Comparison of ENCODE assay signal across 8 cellular contexts in the genomic region with DNA sequence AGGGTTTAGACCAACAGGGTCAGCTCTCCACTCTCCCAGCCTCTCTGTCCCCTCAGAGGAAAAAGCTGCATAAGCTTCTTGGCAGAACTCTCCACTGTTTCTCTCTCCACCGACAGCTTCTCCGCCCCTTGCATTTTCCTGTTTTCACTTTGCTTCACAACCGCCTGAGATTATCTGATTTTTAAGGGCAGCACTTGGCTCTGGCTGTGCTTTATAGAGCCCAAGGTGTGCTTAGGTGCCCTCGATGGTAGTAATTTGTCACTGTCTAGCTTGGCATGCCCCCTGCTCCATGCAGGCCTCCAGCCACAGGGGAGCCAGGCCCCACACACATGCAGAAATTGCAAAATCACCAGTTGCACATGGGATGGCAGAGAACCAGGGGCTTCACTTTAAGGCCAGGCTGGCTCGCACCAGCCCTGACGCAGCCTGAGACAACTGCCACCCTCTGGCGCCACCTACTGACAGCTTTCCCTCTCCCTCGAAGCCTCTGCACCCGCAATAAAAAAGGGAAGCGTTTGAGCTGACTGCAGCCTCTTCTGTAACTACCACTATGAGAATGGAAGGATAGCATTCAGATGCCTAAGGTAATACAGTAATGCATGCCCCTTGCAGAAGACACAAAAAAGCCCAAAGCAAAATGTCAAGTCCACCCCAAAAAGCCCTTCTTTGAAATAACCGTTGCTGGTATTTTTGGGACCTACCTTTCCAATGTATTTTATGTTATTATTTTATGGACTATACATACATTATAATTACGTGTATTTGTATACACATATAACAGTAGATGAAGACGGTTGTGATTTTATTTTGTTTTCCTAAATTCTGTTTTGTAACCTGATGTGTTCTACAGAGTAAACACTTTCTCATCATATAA. TPM values are rescaled to one million over a fixed set of nuclear protein-coding genes. Genes with fewer than 3 reads are reported as not detected.
DNase-seq lines count a peak whose midpoint lies in the region; ATAC-seq and TF ChIP-seq lines count a peak whose summit lies in the region.

No MANE protein-coding gene starts in this region.

- POLR2A ChIA-PET in HEK293 (lab: Yijun Ruan, JAX) (interaction anchor here (0.6 kb wide), 1 partner anchor 480 kb away, joined by 8 read pairs; no protein-coding TSS in a partner anchor), SK-N-SH (lab: Yijun Ruan, JAX) (interaction anchor here (0.6 to 1.4 kb wide), 4 partner anchors 30 to 204 kb away, joined by 3 read pairs; no protein-coding TSS in a partner anchor)

- TF ChIP-seq EP300 in SK-N-SH (IDR thresholded peaks at IDR 0.05; ENCODE audit: borderline replicate concordance in 1 of 2, low read depth in 1 of 2, low read length in 1 of 2): no peak; a peak in 1 of 4 replicates

- no peak overlapping the region for H2AFZ ChIP-seq in SK-N-SH (ENCODE audit: low read depth)

- H3K4me1 ChIP-seq in HEK293 (ENCODE audit: control insufficient read depth, insufficient read depth, low read length) (no peaks in the 10 kb centered on the region), SK-N-SH (ENCODE audit: control insufficient read depth in 1 of 2, insufficient read depth in 2 of 2, low read depth in 1 of 2, low read length in 1 of 2) (peaks cover 0 to 9% of the 10 kb centered on the region in 2 experiments; a peak in 1 of 4 replicates)

- no peak overlapping the region for H3K4me2 ChIP-seq in SK-N-SH

- no peaks in the 10 kb centered on the region for H3K79me2 ChIP-seq in SK-N-SH (ENCODE audit: insufficient read depth)

- H3K36me3 ChIP-seq in GM06990 (ENCODE audit: control insufficient read depth, insufficient read depth, low read length) (no peaks in the 10 kb centered on the region), HEK293 (ENCODE audit: control insufficient read depth in 2 of 2, insufficient read depth in 1 of 2, low read length in 2 of 2) (no peaks in the 10 kb centered on the region), SK-N-SH (replicated peaks in 1 of 2; ENCODE audit: control insufficient read depth in 1 of 2, insufficient read depth in 2 of 2, low read length in 1 of 2) (no peaks in the 10 kb centered on the region)

- peak; percentile 48 for DNase-seq in GM06990 (ENCODE audit: extremely low read depth, insufficient read length)
- peak; percentile 78 for DNase-seq in MV-4-11 (lab: John Stamatoyannopoulos, UW)
- DNase-seq in SK-N-SH: peak; percentile 89
- DNase-seq in activated naive CD4-positive, alpha-beta T cell treated with anti-CD3 and anti-CD28 coated beads, Interleukin-2, amount 50 U/mL, for 16 hours: peak; percentile 75
- peak; percentile 88 for DNase-seq in Right ventricle myocardium superior
- peak; percentile 56 for DNase-seq in putamen (ENCODE audit: low spot score)
- DNase-seq in cortex of kidney (lab: John Stamatoyannopoulos, UW): no peak

- 13% methylated on average over 13 of the region's 13 CpGs for WGBS in SK-N-SH (ENCODE audit: low lambda C conversion rate)

- no peaks in the 10 kb centered on the region for H3K9me2 ChIP-seq in SK-N-SH

- TF ChIP-seq RAD21 in SK-N-SH (IDR thresholded peaks at IDR 0.05; ENCODE audit: low read length): peak; percentile 96

- H3K9ac ChIP-seq in SK-N-SH: no peak overlapping the region

- intact Hi-C loops in Right ventricle myocardium superior (cut with DNase I): loop anchor here (2.0 kb wide), 1 partner anchor 347 kb away; no protein-coding TSS in a partner anchor

- no peaks in the 10 kb centered on the region for H4K20me1 ChIP-seq in SK-N-SH (ENCODE audit: insufficient read depth)

- CTCF ChIA-PET in HEK293 (lab: Yijun Ruan, JAX) (interaction anchor here (0.6 to 2.6 kb wide), 14 partner anchors 9 to 708 kb away, joined by 3 to 10 read pairs (median 4); no protein-coding TSS in a partner anchor), SK-N-SH (lab: Yijun Ruan, JAX) (interaction anchor here (0.5 to 3.1 kb wide), 84 partner anchors 8 to 706 kb away, joined by 3 to 33 read pairs (median 4); partner anchors contain the start of gene RIMBP2)

- no peaks in the 10 kb centered on the region for H3K9me3 ChIP-seq in HEK293 (ENCODE audit: control insufficient read depth, insufficient read depth, low read depth, low read length)
- H3K9me3 ChIP-seq in SK-N-SH: no peaks in the 10 kb centered on the region

- H3F3A ChIP-seq in SK-N-SH (replicated peaks; ENCODE audit: insufficient read depth): no peaks in the 10 kb centered on the region

- TF ChIP-seq CTCF in GM06990 (IDR thresholded peaks at IDR 0.05; ENCODE audit: insufficient read depth, low read length, poor library complexity, severe bottlenecking): peak; percentile 86
- TF ChIP-seq CTCF in HEK293 (tag by site-specific recombination; IDR thresholded peaks at IDR 0.05): peak; percentile 78
- TF ChIP-seq CTCF in SK-N-SH (IDR thresholded peaks at IDR 0.05): peak; percentile 53

- H3K27me3 ChIP-seq in GM06990 (replicated peaks; ENCODE audit: control insufficient read depth, insufficient read depth, low read length) (no peaks in the 10 kb centered on the region), SK-N-SH (ENCODE audit: insufficient read depth) (no peaks in the 10 kb centered on the region)

- ATAC-seq in Right ventricle myocardium superior (ENCODE audit: poor library complexity): peak; percentile 95

- H3K27ac ChIP-seq in HEK293 (ENCODE audit: extremely low read depth, low read depth, low read length): no peak overlapping the region
- peak overlapping the region in 1 of 2 experiments; percentile 87; a peak in 2 of 4 replicates for H3K27ac ChIP-seq in SK-N-SH (ENCODE audit: low read depth in 2 of 2, low read length in 1 of 2)

- H3K4me3 ChIP-seq in GM06990 (replicated peaks; ENCODE audit: low read depth, low read length): no peak overlapping the region
- no peak overlapping the region for H3K4me3 ChIP-seq in HEK293 (ENCODE audit: low read depth, low read length)
- no peak overlapping the region; a peak in 2 of 4 replicates for H3K4me3 ChIP-seq in SK-N-SH (ENCODE audit: low read depth in 2 of 2, low read length in 1 of 2)

TF ChIP-seq in HEK293, 187 proteins besides CTCF, POLR2A, EP300 and RAD21:
- TF ChIP-seq ZSCAN30 (tag by site-specific recombination; IDR thresholded peaks at IDR 0.05) (0 out of 2 replicates have a peak, but pooled peaks have one; percentile 14), SCRT2 (tag by site-specific recombination; IDR thresholded peaks at IDR 0.05) (peak; percentile 89), ZNF394 (tag by site-specific recombination; IDR thresholded peaks at IDR 0.05; ENCODE audit: borderline replicate concordance) (no peak), ZFP69B (tag by site-specific recombination; IDR thresholded peaks at IDR 0.05) (no peak), ZNF654 (tag by site-specific recombination; IDR thresholded peaks at IDR 0.05; ENCODE audit: low read depth) (peak; percentile 95), ZNF404 (tag by site-specific recombination; IDR thresholded peaks at IDR 0.05) (no peak), ZNF660 (tag by site-specific recombination; IDR thresholded peaks at IDR 0.05) (peak; percentile 44; the same call in 1 of the 2 replicates), ZNF624 (tag by site-specific recombination; IDR thresholded peaks at IDR 0.05) (no peak)
- TF ChIP-seq, protein P1, sequence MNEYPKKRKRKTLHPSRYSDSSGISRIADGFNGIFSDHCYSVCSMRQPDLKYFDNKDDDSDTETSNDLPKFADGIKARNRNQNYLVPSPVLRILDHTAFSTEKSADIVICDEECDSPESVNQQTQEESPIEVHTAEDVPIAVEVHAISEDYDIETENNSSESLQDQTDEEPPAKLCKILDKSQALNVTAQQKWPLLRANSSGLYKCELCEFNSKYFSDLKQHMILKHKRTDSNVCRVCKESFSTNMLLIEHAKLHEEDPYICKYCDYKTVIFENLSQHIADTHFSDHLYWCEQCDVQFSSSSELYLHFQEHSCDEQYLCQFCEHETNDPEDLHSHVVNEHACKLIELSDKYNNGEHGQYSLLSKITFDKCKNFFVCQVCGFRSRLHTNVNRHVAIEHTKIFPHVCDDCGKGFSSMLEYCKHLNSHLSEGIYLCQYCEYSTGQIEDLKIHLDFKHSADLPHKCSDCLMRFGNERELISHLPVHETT (tag by site-specific recombination; IDR thresholded peaks at IDR 0.05): no peak
TF ChIP-seq in HEK293: peak in this region for 4.

TF ChIP-seq in SK-N-SH, 30 proteins besides CTCF, POLR2A, EP300 and RAD21 (continues in another document):
- TF ChIP-seq YY1 (IDR thresholded peaks at IDR 0.05; ENCODE audit: low read depth) (no peak), MEF2A (IDR thresholded peaks at IDR 0.05; ENCODE audit: borderline replicate concordance, low read depth) (no peak), REST (IDR thresholded peaks at IDR 0.05; ENCODE audit: low read depth, low read length) (no peak), CHD2 (IDR thresholded peaks at IDR 0.05; ENCODE audit: low read length, partially characterized antibody) (peak; percentile 25), GATA2 (CRISPR knock-in tag; IDR thresholded peaks at IDR 0.05) (peak; percentile 62)

RNA-seq across cellular contexts. Expression of gene RIMBP2, which starts 32.0 kb away (rescaled TPM):
- polyA plus RNA-seq in SK-N-SH (2012; rRNA removed): 0.90 and 1.1 TPM in 2 replicates
- polyA plus RNA-seq in SK-N-SH (2012; cell fraction: cytosol; rRNA removed): 1.2 and 1.8 TPM in 2 replicates
- polyA plus RNA-seq in SK-N-SH (2012; cell fraction: nucleus; rRNA removed): 2.6 and 4.0 TPM in 2 replicates
- not detected for total RNA-seq in Right ventricle myocardium superior
